ENCODE assay signal across 8 cellular contexts in the genomic region with DNA sequence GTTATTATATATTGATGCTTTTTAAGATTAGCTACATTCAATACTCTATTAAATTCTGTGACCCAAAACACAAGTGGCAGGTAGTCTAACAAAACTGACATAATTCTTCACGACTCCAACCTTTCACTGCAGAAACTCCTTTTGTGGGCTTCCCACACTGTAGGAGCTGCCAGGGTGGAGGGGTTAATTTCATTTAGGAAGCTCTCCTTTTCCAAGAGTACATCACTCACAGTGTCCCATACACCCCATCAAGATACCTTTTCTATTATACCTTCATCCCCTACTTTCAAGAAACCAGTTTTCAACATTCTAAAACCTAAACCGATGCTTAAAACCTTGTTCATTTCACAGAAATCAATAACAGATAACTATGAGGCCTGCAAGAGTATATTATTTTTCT. TPM values are rescaled to one million over a fixed set of nuclear protein-coding genes. Genes with fewer than 3 reads are reported as not detected.
DNase-seq lines count a peak whose midpoint lies in the region; ATAC-seq, FAIRE-seq and TF ChIP-seq lines count a peak whose summit lies in the region.

No MANE protein-coding gene starts in this region.

- no peaks in the 10 kb centered on the region for H3K9me3 ChIP-seq in CD8-positive, alpha-beta memory T cell (ENCODE audit: low read length)
- H3K9me3 ChIP-seq in HUES48 (ENCODE audit: control insufficient read depth, insufficient read depth, low read length) (no peaks in the 10 kb centered on the region), mononuclear cell (ENCODE audit: low read depth, low read length) (no peaks in the 10 kb centered on the region)

- CTCF ChIA-PET in CD8-positive, alpha-beta memory T cell (lab: Charles Lee): no interaction called here

- H3K4me1 ChIP-seq in CD8-positive, alpha-beta memory T cell (ENCODE audit: insufficient read depth, low read length): peaks cover 21% of the 10 kb centered on the region
- H3K4me1 ChIP-seq in HUES48 (ENCODE audit: control insufficient read depth, insufficient read depth, low read length) (peaks cover 17% of the 10 kb centered on the region; the same call in 1 of the 2 replicates), mononuclear cell (ENCODE audit: insufficient read depth, low read length) (peaks cover 33% of the 10 kb centered on the region)

- peak overlapping the region; percentile 57 to 96 (median 91) for H3K27ac Mint-ChIP-seq in CD8-positive, alpha-beta memory T cell

- TF ChIP-seq CTCF in bronchial epithelial cell (IDR thresholded peaks at IDR 0.05; ENCODE audit: insufficient read depth, low read length, severe bottlenecking): no peak

- peak overlapping the region; percentile 74 for H3K4me3 ChIP-seq in CD8-positive, alpha-beta memory T cell (ENCODE audit: low read length)
- H3K4me3 ChIP-seq in HUES48 (ENCODE audit: low read depth, low read length): peak overlapping the region; percentile 76
- peak overlapping the region; percentile 98 for H3K4me3 ChIP-seq in bronchial epithelial cell (ENCODE audit: low read depth, low read length)
- peak overlapping the region; percentile 79 for H3K4me3 ChIP-seq in mononuclear cell (ENCODE audit: low read length)

- ATAC-seq in HG02623 (IDR thresholded peaks at IDR 0.05; ENCODE audit: unreplicated experiment) (no peak), HG03175 (IDR thresholded peaks at IDR 0.05; ENCODE audit: unreplicated experiment) (no peak)

- H3K9ac ChIP-seq in HUES48 (ENCODE audit: low read depth, low read length): peak overlapping the region; percentile 94; the same call in 1 of the 2 replicates

- H3K27me3 Mint-ChIP-seq in CD8-positive, alpha-beta memory T cell: no peaks in the 10 kb centered on the region

- no peaks in the 10 kb centered on the region for H3K9me3 Mint-ChIP-seq in CD8-positive, alpha-beta memory T cell

- H3K4me1 Mint-ChIP-seq in CD8-positive, alpha-beta memory T cell: peaks cover 57 to 72% (median 68%) of the 10 kb centered on the region in 3 donors

- peaks cover 0 to 9% (median 3%) of the 10 kb centered on the region in 3 donors for H3K36me3 Mint-ChIP-seq in CD8-positive, alpha-beta memory T cell

- H3K4me3 Mint-ChIP-seq in CD8-positive, alpha-beta memory T cell: peak overlapping the region; percentile 85 to 97 (median 96)

- POLR2A ChIA-PET in CD8-positive, alpha-beta memory T cell (lab: Charles Lee): no interaction called here

- H3K27ac ChIP-seq in CD8-positive, alpha-beta memory T cell (ENCODE audit: low read depth, low read length): peak overlapping the region; percentile 72
- peak overlapping the region; percentile 81 for H3K27ac ChIP-seq in HUES48 (ENCODE audit: low read depth, low read length)

- H3K36me3 ChIP-seq in CD8-positive, alpha-beta memory T cell (ENCODE audit: insufficient read depth, low read length): no peaks in the 10 kb centered on the region
- peaks cover 2% of the 10 kb centered on the region for H3K36me3 ChIP-seq in HUES48 (ENCODE audit: control insufficient read depth, insufficient read depth, low read length)
- no peaks in the 10 kb centered on the region for H3K36me3 ChIP-seq in bronchial epithelial cell (ENCODE audit: control insufficient read depth, insufficient read depth, low read length)

- no peaks in the 10 kb centered on the region for H3K27me3 ChIP-seq in CD8-positive, alpha-beta memory T cell (ENCODE audit: insufficient read depth, low read length, poor library complexity, severe bottlenecking)
- H3K27me3 ChIP-seq in HUES48 (ENCODE audit: control insufficient read depth, insufficient read depth, low read length): no peaks in the 10 kb centered on the region
- H3K27me3 ChIP-seq in bronchial epithelial cell (ENCODE audit: control insufficient read depth, insufficient read depth, low read length): no peaks in the 10 kb centered on the region
- H3K27me3 ChIP-seq in mononuclear cell (ENCODE audit: insufficient read depth, low read length): no peaks in the 10 kb centered on the region

- FAIRE-seq in bronchial epithelial cell (lab: Jason Lieb, UNC): no peak

- no peak for DNase-seq in CD8-positive, alpha-beta memory T cell
- DNase-seq in bronchial epithelial cell (ENCODE audit: low read depth) (no peak), GM19238 (ENCODE audit: insufficient read length, low spot score) (no peak)
- no peak for DNase-seq in stimulated activated CD4-positive, alpha-beta T cell treated with anti-CD3 and anti-CD28 coated beads, Interleukin-2, amount 100 ng/mL, for 24 hours

RNA-seq across cellular contexts. Expression of gene THUMPD2, which starts 0.8 kb away (rescaled TPM):
- 10 to 100 TPM; 12.2 to 15.1 TPM for total RNA-seq in CD8-positive, alpha-beta memory T cell
- 8.0 TPM for polyA plus RNA-seq in CD8-positive, alpha-beta memory T cell
- total RNA-seq in bronchial epithelial cell (8.8 and 10.3 TPM in 2 replicates), mononuclear cell (21.7 TPM)
